In the genomic region with DNA sequence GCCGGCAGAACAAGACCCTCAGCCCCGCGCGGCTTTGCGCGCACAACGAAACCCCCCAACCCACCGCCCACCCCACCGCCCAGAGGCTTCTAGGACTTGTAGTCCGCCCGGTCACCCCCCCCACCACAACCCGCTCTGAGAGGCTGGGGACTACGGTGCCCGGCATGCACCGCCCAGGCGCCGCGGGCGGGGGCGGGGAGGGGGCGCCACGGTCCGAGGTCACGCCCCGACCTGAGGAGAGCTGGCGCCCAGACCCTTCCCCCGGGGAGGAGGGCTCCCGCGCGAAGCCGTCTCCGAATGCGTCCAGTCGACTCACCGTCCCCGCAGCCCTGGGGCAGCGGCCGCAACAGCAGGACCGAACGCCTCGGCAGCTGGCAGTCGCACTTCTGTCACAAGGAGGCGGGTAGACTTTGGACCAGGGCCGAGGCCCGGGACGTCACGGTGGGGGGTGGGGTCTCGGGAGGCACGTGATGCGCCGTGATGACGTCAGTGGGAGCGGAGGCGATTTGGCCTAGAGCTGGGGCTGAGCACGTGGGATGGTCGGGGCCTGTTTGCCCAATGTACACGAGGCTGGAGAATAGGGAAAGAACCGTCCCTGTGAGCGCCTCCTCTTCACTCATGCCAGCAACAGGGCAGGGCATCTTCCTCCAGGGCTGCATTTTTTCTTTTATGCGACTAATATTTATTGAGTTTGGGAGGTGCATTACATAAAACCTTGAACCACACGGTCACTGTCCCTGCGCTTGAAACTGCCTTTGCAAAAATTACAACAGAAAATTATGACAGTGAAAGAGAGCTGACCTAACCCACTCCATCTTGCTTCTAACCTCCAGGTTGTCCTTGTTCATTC, we compare ENCODE assay signal across 8 cellular contexts. TPM values are rescaled to one million over a fixed set of nuclear protein-coding genes. Genes with fewer than 3 reads are reported as not detected.
DNase-seq lines count a peak whose midpoint lies in the region; ATAC-seq and TF ChIP-seq lines count a peak whose summit lies in the region.

TSS of gene CDIP1 (minus strand) at position 388 of the 850 bp plus-strand sequence. CDS start 24,643 bp downstream, outside the sequence.

- no peaks in the 10 kb centered on the region for H4K20me1 ChIP-seq in PC-3 (ENCODE audit: low read length)

- no peaks in the 10 kb centered on the region for H3K9me2 ChIP-seq in PC-3 (replicated peaks; ENCODE audit: low read length)

- H3K4me3 Mint-ChIP-seq in activated T-cell treated with anti-CD3 and anti-CD28 coated beads, Interleukin-2, amount 50 U/mL, for 4 hours: peak within 1 kb of the TSS; percentile 82

- H3K27ac ChIP-seq in PC-3 (ENCODE audit: low read length): no peak within 1 kb of the TSS

- H3K27me3 Mint-ChIP-seq in activated T-cell treated with anti-CD3 and anti-CD28 coated beads, Interleukin-2, amount 50 U/mL, for 4 hours (ENCODE audit: low read depth): no peaks in the 10 kb centered on the region

- H3K9me3 ChIP-seq in PC-3 (ENCODE audit: low read length): peaks cover 6% of the 10 kb centered on the region; the same call in 1 of the 2 replicates

- H3K4me3 ChIP-seq in PC-3 (ENCODE audit: low read length): peak within 1 kb of the TSS; percentile 70

- peaks cover 33% of the 10 kb centered on the region for H3K4me1 Mint-ChIP-seq in activated T-cell treated with anti-CD3 and anti-CD28 coated beads, Interleukin-2, amount 50 U/mL, for 4 hours (ENCODE audit: low read depth)

- BruUV-seq in PC-3 (replicated peaks; lab: Mats Ljungman, UMichigan): TSS peak; percentile 37

- peak within 1 kb of the TSS; percentile 87 for H3K4me2 ChIP-seq in PC-3 (ENCODE audit: low read length)

- CTCF ChIA-PET in PC-3 (lab: Charles Lee): no interaction called here

- no peaks in the 10 kb centered on the region for H3K36me3 ChIP-seq in PC-3 (ENCODE audit: low read depth, low read length)

- DNase-seq in COLO829 (ENCODE audit: low spot score) (peak; percentile 90), HuH-7.5 (ENCODE audit: low spot score) (peak; percentile 80), PC-3 (peak; percentile 86), erythroblast (lab: John Stamatoyannopoulos, UW) (peak; percentile 94 to 96), mucosa of gallbladder (ENCODE audit: low spot score) (peak; percentile 97)
- DNase-seq in activated T-cell treated with anti-CD3 and anti-CD28 coated beads, Interleukin-2, amount 50 U/mL, for 4 hours: peak; percentile 97
- DNase-seq in stimulated activated CD8-positive, alpha-beta memory T cell treated with anti-CD3 and anti-CD28 coated beads, Interleukin-4, amount 100 ng/mL, for 24 hours (ENCODE audit: low read depth): peak; percentile 96

- ATAC-seq in GM21423 (IDR thresholded peaks at IDR 0.05; ENCODE audit: unreplicated experiment): peak; percentile 88
- peak; percentile 88 for ATAC-seq in PC-3
- ATAC-seq in activated T-cell treated with anti-CD3 and anti-CD28 coated beads, Interleukin-2, amount 50 U/mL, for 4 hours: peak; percentile 86 to 87

- POLR2A ChIA-PET in PC-3 (lab: Charles Lee; ENCODE audit: unreplicated experiment): no interaction called here

- no peaks in the 10 kb centered on the region for H3K79me2 ChIP-seq in PC-3 (ENCODE audit: low read length)

- H2AFZ ChIP-seq in PC-3 (ENCODE audit: low read length): peak within 1 kb of the TSS; percentile 77

- peak within 1 kb of the TSS; percentile 38 for H3K9ac ChIP-seq in PC-3 (ENCODE audit: low read length)

- peaks cover 6% of the 10 kb centered on the region for H3K9me3 Mint-ChIP-seq in activated T-cell treated with anti-CD3 and anti-CD28 coated beads, Interleukin-2, amount 50 U/mL, for 4 hours

- H3K27me3 ChIP-seq in PC-3 (ENCODE audit: low read length): no peaks in the 10 kb centered on the region

- TF ChIP-seq CTCF in PC-3 (conservative IDR thresholded peaks at IDR 0.05; ENCODE audit: low read depth, low read length): no peak

- intact Hi-C loops in PC-3 (cut with micrococcal nuclease): no loop called here

- H3K36me3 Mint-ChIP-seq in activated T-cell treated with anti-CD3 and anti-CD28 coated beads, Interleukin-2, amount 50 U/mL, for 4 hours (ENCODE audit: insufficient read depth): no peaks in the 10 kb centered on the region

- no peaks in the 10 kb centered on the region for H3K4me1 ChIP-seq in PC-3 (ENCODE audit: insufficient read depth, low read length)

- no peaks in the 10 kb centered on the region for H3F3A ChIP-seq in PC-3 (ENCODE audit: low read length, unreplicated experiment)

- TF ChIP-seq POLR2A in erythroblast (IDR thresholded peaks at IDR 0.05; ENCODE audit: low read length): peak; percentile 61

RNA-seq across cellular contexts. Expression of gene CDIP1, which starts in this region (rescaled TPM):
- 7.1 and 8.7 TPM in 2 replicates for total RNA-seq in PC-3 (2014; rRNA removed)
- 10 to 100 TPM; 33.2 to 41.6 (median 39.7) TPM for total RNA-seq in activated T-cell treated with anti-CD3 and anti-CD28 coated beads, Interleukin-2, amount 50 U/mL, for 4 hours
- 38.7 TPM for total RNA-seq in mucosa of gallbladder
